13 cellular contexts compared by ENCODE assay signal in the genomic region with DNA sequence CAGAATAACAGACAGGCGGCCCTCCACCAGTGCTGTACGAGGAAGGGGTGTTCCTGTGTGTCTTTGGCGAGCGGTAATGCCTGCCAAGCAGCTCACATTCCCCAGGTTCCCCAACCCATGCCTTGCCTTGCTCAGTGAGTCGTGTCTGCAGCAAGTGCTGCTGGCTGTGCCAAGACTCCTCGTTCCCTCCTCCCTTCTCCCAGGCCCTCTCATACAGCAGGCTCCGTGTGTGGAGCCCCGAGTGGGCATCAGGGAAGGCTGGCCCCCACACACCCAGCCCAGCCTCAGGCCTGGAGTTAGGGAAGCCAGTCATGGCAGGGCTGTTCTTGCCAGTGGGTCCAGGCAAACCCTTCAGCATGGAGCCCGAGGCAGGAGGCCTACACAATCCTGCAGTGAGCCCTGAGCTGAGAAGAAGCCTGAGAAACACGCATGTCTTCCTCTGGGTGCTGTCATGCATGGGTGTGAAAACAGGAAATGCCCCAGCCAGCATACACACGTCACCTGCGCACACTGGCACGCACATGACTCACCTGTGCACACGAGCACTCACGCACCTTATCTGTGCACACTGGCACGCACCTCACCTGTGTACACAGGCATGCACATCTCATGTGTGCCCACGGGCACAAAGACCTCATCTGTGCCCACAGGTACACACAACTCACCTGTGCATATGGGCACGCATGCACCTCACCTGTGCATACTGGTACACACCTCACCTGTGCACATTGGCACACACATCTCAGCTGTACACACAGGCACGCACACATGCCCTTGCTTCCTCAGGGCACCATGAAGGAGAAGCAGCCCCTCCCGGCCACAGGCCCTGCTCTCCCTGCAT.
DNase-seq lines count a peak whose midpoint lies in the region; ATAC-seq and TF ChIP-seq lines count a peak whose summit lies in the region.
"Had no signal": no experiment of that assay in that cellular context is flagged by ENCODE, and none has a peak within 500 bp of the region (broad histone marks: within the 10 kb centered on the region; RNA-seq: fewer than 3 reads in every experiment).

No MANE protein-coding gene starts in this region.

- no peaks in the 10 kb centered on the region for H3K79me2 ChIP-seq in neural progenitor cell (ENCODE audit: low read depth)

- peaks cover 11 to 14% of the 10 kb centered on the region in 2 donors for H3K9me3 Mint-ChIP-seq in stimulated activated naive CD8-positive, alpha-beta T cell treated with anti-CD3 and anti-CD28 coated beads, Interleukin-15, amount 100 ng/mL, for 72 hours
- H3K9me3 Mint-ChIP-seq in neural progenitor cell: peaks cover 2% of the 10 kb centered on the region
- peaks cover 3% of the 10 kb centered on the region for H3K9me3 Mint-ChIP-seq in activated CD4-positive, alpha-beta T cell treated with anti-CD3 and anti-CD28 coated beads, Interleukin-2, amount 10 ng/mL, durations not matched to agents 24 days and 14 days
- H3K9me3 Mint-ChIP-seq: immature natural killer cell, neural crest cell, type B pancreatic cell had no signal

- H3K9me3 ChIP-seq in neural progenitor cell (ENCODE audit: low read depth): no peaks in the 10 kb centered on the region

- H3K9ac ChIP-seq in neural progenitor cell: no peak overlapping the region

- no peak overlapping the region for H3K4me2 ChIP-seq in neural progenitor cell

- H3K27me3 Mint-ChIP-seq in stimulated activated naive CD8-positive, alpha-beta T cell treated with anti-CD3 and anti-CD28 coated beads, Interleukin-15, amount 100 ng/mL, for 72 hours: no peaks in the 10 kb centered on the region
- peaks cover 6% of the 10 kb centered on the region for H3K27me3 Mint-ChIP-seq in neural progenitor cell (ENCODE audit: insufficient read depth, low read depth)
- H3K27me3 Mint-ChIP-seq in activated CD4-positive, alpha-beta T cell treated with anti-CD3 and anti-CD28 coated beads, Interleukin-2, amount 10 ng/mL, durations not matched to agents 24 days and 14 days: no peaks in the 10 kb centered on the region
- H3K27me3 Mint-ChIP-seq: type B pancreatic cell had no signal

- no peaks in the 10 kb centered on the region for H3K4me1 Mint-ChIP-seq in stimulated activated naive CD8-positive, alpha-beta T cell treated with anti-CD3 and anti-CD28 coated beads, Interleukin-15, amount 100 ng/mL, for 72 hours
- H3K4me1 Mint-ChIP-seq in neural progenitor cell: peaks cover 23% of the 10 kb centered on the region
- H3K4me1 Mint-ChIP-seq in activated CD4-positive, alpha-beta T cell treated with anti-CD3 and anti-CD28 coated beads, Interleukin-2, amount 10 ng/mL, durations not matched to agents 24 days and 14 days: no peaks in the 10 kb centered on the region
- H3K4me1 Mint-ChIP-seq: immature natural killer cell had no signal

- H3K4me3 ChIP-seq in neural progenitor cell: no peak overlapping the region

- H3F3A ChIP-seq in neural progenitor cell (ENCODE audit: low read depth): no peaks in the 10 kb centered on the region

- TF ChIP-seq CTCF in neural progenitor cell (IDR thresholded peaks at IDR 0.05): no peak

- H3K4me3 Mint-ChIP-seq in stimulated activated naive CD8-positive, alpha-beta T cell treated with anti-CD3 and anti-CD28 coated beads, Interleukin-15, amount 100 ng/mL, for 72 hours: no peak overlapping the region
- no peak overlapping the region for H3K4me3 Mint-ChIP-seq in neural progenitor cell
- no peak overlapping the region for H3K4me3 Mint-ChIP-seq in activated CD4-positive, alpha-beta T cell treated with anti-CD3 and anti-CD28 coated beads, Interleukin-2, amount 10 ng/mL, durations not matched to agents 24 days and 14 days
- H3K4me3 Mint-ChIP-seq: immature natural killer cell, neural crest cell, type B pancreatic cell had no signal

- intact Hi-C loops in activated CD4-positive, alpha-beta T cell treated with anti-CD3 and anti-CD28 coated beads, Interleukin-2, amount 10 ng/mL, durations not matched to agents 24 days and 14 days (cut with micrococcal nuclease): no loop called here

- H3K27ac Mint-ChIP-seq in stimulated activated naive CD8-positive, alpha-beta T cell treated with anti-CD3 and anti-CD28 coated beads, Interleukin-15, amount 100 ng/mL, for 72 hours: no peak overlapping the region
- peak overlapping the region; percentile 97 for H3K27ac Mint-ChIP-seq in neural progenitor cell
- H3K27ac Mint-ChIP-seq in activated CD4-positive, alpha-beta T cell treated with anti-CD3 and anti-CD28 coated beads, Interleukin-2, amount 10 ng/mL, durations not matched to agents 24 days and 14 days: no peak overlapping the region
- H3K27ac Mint-ChIP-seq: type B pancreatic cell had no signal

- peaks cover 7% of the 10 kb centered on the region for H3K36me3 Mint-ChIP-seq in neural progenitor cell
- peaks cover 3% of the 10 kb centered on the region for H3K36me3 Mint-ChIP-seq in activated CD4-positive, alpha-beta T cell treated with anti-CD3 and anti-CD28 coated beads, Interleukin-2, amount 10 ng/mL, durations not matched to agents 24 days and 14 days (ENCODE audit: low read depth)

- no peak overlapping the region for H3K27ac ChIP-seq in neural progenitor cell

- H4K20me1 ChIP-seq in neural progenitor cell (ENCODE audit: low read depth): no peaks in the 10 kb centered on the region

- H2AFZ ChIP-seq in neural progenitor cell (replicated peaks): no peak overlapping the region

- peak; percentile 21 for ATAC-seq in stimulated activated naive CD8-positive, alpha-beta T cell treated with anti-CD3 and anti-CD28 coated beads, Interleukin-15, amount 100 ng/mL, for 72 hours
- no peak for ATAC-seq in stimulated activated naive CD8-positive, alpha-beta T cell treated with anti-CD3 and anti-CD28 coated beads, Interleukin-15, Interleukin-2, amounts not matched to agents 100 U/mL and 50 U/mL, for 24 hours

- DNase-seq in stimulated activated naive CD8-positive, alpha-beta T cell treated with anti-CD3 and anti-CD28 coated beads, Interleukin-15, amount 100 ng/mL, for 72 hours: no peak
- DNase-seq in stimulated activated naive CD8-positive, alpha-beta T cell treated with anti-CD3 and anti-CD28 coated beads, Interleukin-15, Interleukin-2, amounts not matched to agents 100 U/mL and 50 U/mL, for 24 hours: no peak
- DNase-seq in globus pallidus (ENCODE audit: low spot score): peak; percentile 20
- DNase-seq in neural progenitor cell (ENCODE audit: low spot score): no peak
- DNase-seq in NCI-H1092 (lab: John Stamatoyannopoulos, UW): no peak
- no peak for DNase-seq in stimulated activated CD4-positive, alpha-beta T cell treated with anti-CD3 and anti-CD28 coated beads, Interleukin-1b, Interleukin-23, amount 100 ng/mL, for 48 hours
- DNase-seq in activated CD4-positive, alpha-beta T cell treated with anti-CD3 and anti-CD28 coated beads, Interleukin-2, amount 10 ng/mL, durations not matched to agents 24 days and 14 days: no peak
- DNase-seq in activated CD4-positive, alpha-beta T cell treated with anti-CD3 and anti-CD28 coated beads for 48 hours: no peak
- DNase-seq: DMS153, immature natural killer cell, SIG-M5 had no signal

- no peaks in the 10 kb centered on the region for H3K36me3 ChIP-seq in neural progenitor cell

- no peaks in the 10 kb centered on the region for H3K27me3 ChIP-seq in neural progenitor cell

- peaks cover 4% of the 10 kb centered on the region for H3K4me1 ChIP-seq in neural progenitor cell
